Comparison of ENCODE assay signal across 21 cellular contexts in the genomic region with DNA sequence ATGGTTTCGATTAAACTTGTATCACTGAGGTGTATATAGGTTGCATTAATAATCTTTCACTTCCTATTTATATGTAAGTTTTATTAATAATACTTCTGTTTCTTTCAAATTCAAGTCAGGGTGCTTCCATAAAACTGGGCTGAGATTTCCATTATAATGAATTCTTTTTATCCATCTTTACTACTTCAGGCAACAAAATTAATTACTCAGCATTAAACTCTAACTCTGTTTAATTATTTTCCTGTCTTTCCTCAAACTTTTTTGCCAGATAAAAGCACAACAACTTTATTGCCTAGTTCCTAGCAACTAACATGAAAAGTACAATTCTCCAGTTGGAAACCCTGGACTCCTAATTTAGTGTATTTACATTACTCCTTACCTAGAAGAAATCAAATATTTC. TPM values are rescaled to one million over a fixed set of nuclear protein-coding genes. Genes with fewer than 3 reads are reported as not detected.
DNase-seq lines count a peak whose midpoint lies in the region; ATAC-seq, FAIRE-seq and TF ChIP-seq lines count a peak whose summit lies in the region.
"Had no signal": no experiment of that assay in that cellular context is flagged by ENCODE, and none has a peak within 500 bp of the region (broad histone marks: within the 10 kb centered on the region; RNA-seq: fewer than 3 reads in every experiment).

No MANE protein-coding gene starts in this region.

- TF ChIP-seq POLR2A in HepG2 (IDR thresholded peaks at IDR 0.05; ENCODE audit: insufficient read depth in 1 of 2, low read depth in 2 of 2, low read length in 2 of 2), result no peak
- no peak for TF ChIP-seq POLR2A in right lobe of liver (IDR thresholded peaks at IDR 0.05)
- no peak for TF ChIP-seq POLR2A in K562 (conservative IDR thresholded peaks at IDR 0.05)

- no peak for TF ChIP-seq EP300 in HepG2 (IDR thresholded peaks at IDR 0.05; ENCODE audit: low read depth in 2 of 2, low read length in 2 of 2)
- no peak for TF ChIP-seq EP300 in HepG2 (CRISPR knock-in tag; IDR thresholded peaks at IDR 0.05; ENCODE audit: borderline replicate concordance)
- no peak for TF ChIP-seq EP300 in K562 (IDR thresholded peaks at IDR 0.05; ENCODE audit: low read length)

- peaks cover 0 to 11% of the 10 kb centered on the region in 2 experiments; a peak in 2 of 5 replicates for H3K27me3 ChIP-seq in HepG2 (ENCODE audit: control insufficient read depth in 1 of 2, insufficient read depth in 2 of 2, low read length in 2 of 2)
- peaks cover 0 to 11% of the 10 kb centered on the region in 2 donors for H3K27me3 ChIP-seq in right lobe of liver
- no peaks in the 10 kb centered on the region; a peak in 1 of 5 replicates for H3K27me3 ChIP-seq in K562 (ENCODE audit: control insufficient read depth in 2 of 2, insufficient read depth in 2 of 2, low read length in 2 of 2)
- H3K27me3 ChIP-seq: BLaER1 had no signal

- in situ Hi-C loops in HepG2 (cut with HindIII; ENCODE audit: extremely low pct_ligation_motif_present, low pct_unique_long_range_greater_than_20kb) (loop anchor here (25.0 kb wide), 1 partner anchor 1374 kb away; the partner anchor contains the start of gene VIM), K562 (cut with MboI) (no loop called here)

- H2AFZ ChIP-seq in HepG2 (ENCODE audit: low read length), result no peak overlapping the region
- H2AFZ ChIP-seq in K562 (ENCODE audit: low read depth, low read length), result no peak overlapping the region

- no peak for DNase-seq in HepG2 (ENCODE audit: low spot score)
- DNase-seq in right lobe of liver, result no peak
- no peak for DNase-seq in K562 (ENCODE audit: extremely low read depth in 1 of 4, low spot score in 3 of 4)
- DNase-seq in activated effector memory CD4-positive, alpha-beta T cell treated with anti-CD3 and anti-CD28 coated beads, Interleukin-2, amount 50 U/mL, for 16 hours, result no peak
- DNase-seq: ACHN; BE2C; C1 segment of cervical spinal cord; CD4-positive, alpha-beta memory T cell; CD4-positive, CD25-positive, alpha-beta regulatory T cell; CD8-positive, alpha-beta memory T cell; DMS 273 treated with DMSO at 0.1 percent for 48 hours; DMS79; DND-41; EL; GDM1 had no signal

- H3K36me3 ChIP-seq in HepG2 (replicated peaks in 1 of 2; ENCODE audit: control insufficient read depth in 1 of 2, insufficient read depth in 2 of 2, low read length in 2 of 2) (no peaks in the 10 kb centered on the region), right lobe of liver (no peaks in the 10 kb centered on the region), K562 (ENCODE audit: control insufficient read depth, insufficient read depth, low read length) (no peaks in the 10 kb centered on the region)
- H3K36me3 ChIP-seq: BE2C, BLaER1 had no signal

- 3% methylated on average over 1 of the region's 1 CpG for WGBS in HepG2 (ENCODE audit: low lambda C conversion rate)
- 67% methylated on average over 1 of the region's 1 CpG for WGBS in right lobe of liver (ENCODE audit: insufficient coverage, low coverage, low lambda C conversion rate, missing lambda C conversion rate)
- WGBS in K562 (ENCODE audit: insufficient coverage, low coverage, missing lambda C conversion rate), result 35% methylated on average over 1 of the region's 1 CpG

- ATAC-seq in HepG2 (no peak), right lobe of liver (no peak), K562 (no peak), HG02938 (IDR thresholded peaks at IDR 0.05; ENCODE audit: unreplicated experiment) (no peak)
- ATAC-seq: GM12878 had no signal

- no TSS peak for BruUV-seq in HepG2 (replicated peaks; lab: Mats Ljungman, UMichigan)
- BruUV-seq in K562 (replicated peaks; lab: Mats Ljungman, UMichigan), result no TSS peak

- TF ChIP-seq RAD21 in HepG2 (CRISPR knock-in tag; IDR thresholded peaks at IDR 0.05) (no peak), K562 (CRISPR knock-in tag; conservative IDR thresholded peaks at IDR 0.05 in 1 of 2, IDR thresholded peaks at IDR 0.05 in 1 of 2) (no peak)

- H3K4me2 ChIP-seq in HepG2 (ENCODE audit: low read depth, low read length) (no peak overlapping the region), K562 (ENCODE audit: insufficient read depth, low read length) (no peak overlapping the region)
- H3K4me2 ChIP-seq: BLaER1 had no signal

- peaks cover 13% of the 10 kb centered on the region for H3K79me2 ChIP-seq in HepG2 (ENCODE audit: insufficient read depth, low read length)
- peaks cover 22% of the 10 kb centered on the region for H3K79me2 ChIP-seq in K562 (ENCODE audit: control insufficient read depth, insufficient read depth, low read length)

- no peak overlapping the region for H3K4me3 ChIP-seq in HepG2 (replicated peaks in 1 of 3; ENCODE audit: insufficient read depth in 1 of 3, low read depth in 2 of 3, low read length in 3 of 3)
- no peak overlapping the region for H3K4me3 ChIP-seq in right lobe of liver
- H3K4me3 ChIP-seq in K562, result no peak overlapping the region
- H3K4me3 ChIP-seq: BLaER1, GM12878 had no signal

- H3K9me1 ChIP-seq in K562 (ENCODE audit: control insufficient read depth, insufficient read depth, low read length), result no peaks in the 10 kb centered on the region

- FAIRE-seq in HepG2 (lab: Jason Lieb, UNC), result no peak
- FAIRE-seq in K562 (lab: Jason Lieb, UNC), result no peak
- FAIRE-seq: GM12878, GM12892, GM18507 had no signal

- CTCF ChIA-PET in HepG2 (lab: Yijun Ruan, JAX; ENCODE audit: low intra/inter-chr PET ratio, low total read pairs) (no interaction called here), K562 (lab: Yijun Ruan, JAX; ENCODE audit: low intra/inter-chr PET ratio) (no interaction called here)

- no peak for TF ChIP-seq CTCF in HepG2 (CRISPR knock-in tag; IDR thresholded peaks at IDR 0.05)
- no peak for TF ChIP-seq CTCF in right lobe of liver (IDR thresholded peaks at IDR 0.05)
- TF ChIP-seq CTCF in K562 (IDR thresholded peaks at IDR 0.05 in 2 of 3, conservative IDR thresholded peaks at IDR 0.05 in 1 of 3; ENCODE audit: insufficient read depth in 2 of 3, low read depth in 1 of 3, low read length in 3 of 3), result no peak

- no peaks in the 10 kb centered on the region for H3K9me3 ChIP-seq in HepG2 (ENCODE audit: low read length)
- H3K9me3 ChIP-seq in right lobe of liver, result no peaks in the 10 kb centered on the region
- no peaks in the 10 kb centered on the region for H3K9me3 ChIP-seq in K562 (replicated peaks; ENCODE audit: control insufficient read depth, insufficient read depth, low read depth, low read length)
- H3K9me3 ChIP-seq: BE2C, BLaER1 had no signal

- H3K4me1 ChIP-seq in HepG2 (ENCODE audit: insufficient read depth, low read length) (peaks cover 14% of the 10 kb centered on the region), right lobe of liver (peaks cover 0 to 16% (median 4%) of the 10 kb centered on the region in 4 donors), K562 (replicated peaks in 1 of 2; ENCODE audit: control insufficient read depth in 2 of 2, insufficient read depth in 2 of 2, low read length in 2 of 2) (peaks cover 0 to 6% of the 10 kb centered on the region in 2 experiments; a peak in 2 of 5 replicates)
- H3K4me1 ChIP-seq: BE2C had no signal

- intact Hi-C loops in HepG2 (cut with micrococcal nuclease; ENCODE audit: unreplicated experiment), result no loop called here
- intact Hi-C loops in right lobe of liver (cut with DNase I), result no loop called here
- intact Hi-C loops in K562 (cut with micrococcal nuclease), result no loop called here

- H3K9ac ChIP-seq in HepG2 (ENCODE audit: insufficient read depth, low read depth, low read length) (no peak overlapping the region), K562 (ENCODE audit: insufficient read depth in 1 of 2, low read depth in 2 of 2, low read length in 2 of 2) (no peak overlapping the region)
- H3K9ac ChIP-seq: BLaER1 had no signal

- no peaks in the 10 kb centered on the region for H4K20me1 ChIP-seq in HepG2 (ENCODE audit: insufficient read depth, low read length)
- H4K20me1 ChIP-seq in K562 (replicated peaks; ENCODE audit: control insufficient read depth, insufficient read depth, low read length), result no peaks in the 10 kb centered on the region

- POLR2A ChIA-PET in HepG2 (lab: Yijun Ruan, JAX), result no interaction called here
- POLR2A ChIA-PET in K562 (lab: Yijun Ruan, JAX), result no interaction called here

- H3K27ac ChIP-seq in HepG2 (ENCODE audit: extremely low read length, insufficient read depth, low read length) (no peak overlapping the region), right lobe of liver (no peak overlapping the region), K562 (ENCODE audit: extremely low read depth, low read depth, low read length) (no peak overlapping the region)
- H3K27ac ChIP-seq: 22Rv1, BLaER1 had no signal

RNA-seq across cellular contexts. Expression of gene MINDY3, which starts 3.0 kb away (rescaled TPM):
- total RNA-seq in HepG2 (2016; rRNA removed; fragmentation: Illumina TruSeq; extraction: Trizol), result 17.5 and 17.8 TPM in 2 replicates
- total RNA-seq in HepG2 (2016; cell fraction: cytosol; rRNA removed; fragmentation: Illumina TruSeq; extraction: Trizol; ENCODE audit: low read depth), result 26.9 and 29.3 TPM in 2 replicates
- 17.5 and 18.9 TPM in 2 replicates for total RNA-seq in HepG2 (2016; cell fraction: insoluble cytoplasmic fraction; rRNA removed; fragmentation: Illumina TruSeq; extraction: Trizol)
- total RNA-seq in HepG2 (2016; cell fraction: membrane; rRNA removed; fragmentation: Illumina TruSeq; extraction: Trizol), result 12.0 and 14.7 TPM in 2 replicates
- total RNA-seq in HepG2 (2016; cell fraction: nucleus; rRNA removed; fragmentation: Illumina TruSeq; extraction: Trizol), result 27.4 and 28.9 TPM in 2 replicates
- 6.4 and 6.7 TPM in 2 replicates for polyA plus RNA-seq in HepG2 (2011; rRNA removed)
- 1.8 and 3.3 TPM in 2 replicates for polyA plus RNA-seq in HepG2 (2011; cell fraction: cytosol; rRNA removed)
- 10.4 and 15.7 TPM in 2 replicates for polyA plus RNA-seq in HepG2 (2011; cell fraction: nucleus; rRNA removed)
- 9.1 and 11.6 TPM in 2 replicates for polyA plus RNA-seq in HepG2 (2012)
- 1.3 and 1.8 TPM in 2 replicates for polyA plus RNA-seq in HepG2 (2016; cell fraction: cytosol; fragmentation: Illumina TruSeq; extraction: Trizol; ENCODE audit: low read depth)
- 17.2 and 17.3 TPM in 2 replicates for polyA plus RNA-seq in HepG2 (2016; cell fraction: insoluble cytoplasmic fraction; fragmentation: Illumina TruSeq; extraction: Trizol; ENCODE audit: low read depth)
- polyA plus RNA-seq in HepG2 (2016; cell fraction: membrane; fragmentation: Illumina TruSeq; extraction: Trizol; ENCODE audit: low read depth), result 3.7 and 5.7 TPM in 2 replicates
- polyA plus RNA-seq in HepG2 (2016; cell fraction: nucleus; fragmentation: Illumina TruSeq; extraction: Trizol; ENCODE audit: insufficient read depth, low read depth), result 35.3 and 42.3 TPM in 2 replicates
- 2.8 and 4.2 TPM in 2 replicates for polyA minus RNA-seq in HepG2 (2011; rRNA and poly(A)+ RNA removed; ENCODE audit: low replicate concordance)
- polyA minus RNA-seq in HepG2 (2011; cell fraction: cytosol; rRNA and poly(A)+ RNA removed), result 7.1 TPM in 2 replicates
- polyA minus RNA-seq in HepG2 (2011; cell fraction: nucleus; rRNA and poly(A)+ RNA removed), result 37.1 and 41.8 TPM in 2 replicates
- 10 to 100 TPM; 11.6 to 15.5 (median 12.4) TPM for total RNA-seq in right lobe of liver
- 13.0 and 53.9 TPM in 2 replicates for total RNA-seq in K562 (2011; cell fraction: chromatin; rRNA removed; ENCODE audit: low replicate concordance)
- 7.5 and 9.9 TPM in 2 replicates for total RNA-seq in K562 (2011; cell fraction: nucleolus; rRNA removed)
- total RNA-seq in K562 (2011; cell fraction: nucleoplasm; rRNA removed), result 25.6 and 40.0 TPM in 2 replicates
- 11.7 and 14.0 TPM in 2 replicates for total RNA-seq in K562 (2014; rRNA removed)
- total RNA-seq in K562 (2014; rRNA removed; fragmentation: Illumina TruSeq; extraction: Trizol), result 29.1 and 33.9 TPM in 2 replicates
- 28.8 and 29.5 TPM in 2 replicates for total RNA-seq in K562 (2015; rRNA removed; fragmentation: Illumina TruSeq; extraction: Trizol)
- total RNA-seq in K562 (2021), result 22.0 and 23.0 TPM in 2 replicates
- 17.1 and 18.3 TPM in 2 replicates for polyA plus RNA-seq in K562 (2011; rRNA removed)
- polyA plus RNA-seq in K562 (2011; cell fraction: cytosol; rRNA removed), result 2.9 and 6.9 TPM in 2 replicates
- polyA plus RNA-seq in K562 (2011; cell fraction: nucleus; rRNA removed), result 17.9 and 29.3 TPM in 2 replicates
- polyA plus RNA-seq in K562 (2012), result 16.7 and 29.5 TPM in 2 replicates
- 21.3 and 23.6 TPM in 2 replicates for polyA plus RNA-seq in K562 (2014; fragmentation: Illumina TruSeq; extraction: Trizol)
- 10 to 100 TPM; 34.2 to 35.9 TPM for polyA plus RNA-seq in K562 (2014; fragmentation: Nextera tagmentation; extraction: Ambion mirVana)
- polyA plus RNA-seq in K562 (2014; rRNA removed), result 14.7 and 19.2 TPM in 2 replicates
- 24.1 and 28.4 TPM in 2 replicates for polyA minus RNA-seq in K562 (2011; rRNA and poly(A)+ RNA removed)
- 9.4 and 10.1 TPM in 2 replicates for polyA minus RNA-seq in K562 (2011; cell fraction: cytosol; rRNA and poly(A)+ RNA removed)
- polyA minus RNA-seq in K562 (2011; cell fraction: nucleus; rRNA and poly(A)+ RNA removed), result 29.1 and 59.8 TPM in 2 replicates

Comparison
In these comparisons a context has a peak if more than half of its experiments do, and no peak if none do; other contexts are left out.
1. Of the 241 proteins assayed by ChIP-seq in both HepG2 and K562: peak only in HepG2: MAFK; only in K562: none; in both: none; in neither: 240.